Comparison of ENCODE assay signal across 8 cellular contexts in genomic region chr6:106973841-106974336, GRCh38. TPM values are rescaled to one million over a fixed set of nuclear protein-coding genes. Genes with fewer than 3 reads are reported as not detected.
DNase-seq lines count a peak whose midpoint lies in the region; ATAC-seq and TF ChIP-seq lines count a peak whose summit lies in the region.

No MANE protein-coding gene starts in this region.

- peaks cover 23% of the 10 kb centered on the region for H3K36me3 Mint-ChIP-seq in neural crest cell (ENCODE audit: low read depth)

- peaks cover 35% of the 10 kb centered on the region for H3K27me3 Mint-ChIP-seq in neural crest cell (ENCODE audit: low read depth)

- peak overlapping the region; percentile 98 for H3K4me3 Mint-ChIP-seq in neural crest cell

- no peaks in the 10 kb centered on the region for H3K36me3 ChIP-seq in effector memory CD4-positive, alpha-beta T cell (ENCODE audit: control insufficient read depth, insufficient read depth, low read length)

- peaks cover 31% of the 10 kb centered on the region for H3K4me1 Mint-ChIP-seq in neural crest cell

- H3K4me3 ChIP-seq in effector memory CD4-positive, alpha-beta T cell (ENCODE audit: insufficient read depth, low read depth, low read length, poor library complexity, severe bottlenecking): peak overlapping the region; percentile 37

- no peak for TF ChIP-seq CTCF in neural crest cell (conservative IDR thresholded peaks at IDR 0.05)

- H3K9me3 Mint-ChIP-seq in neural crest cell: no peaks in the 10 kb centered on the region

- H3K27ac ChIP-seq in effector memory CD4-positive, alpha-beta T cell (ENCODE audit: insufficient read depth, low read length, poor library complexity, severe bottlenecking): no peak overlapping the region

- H3K4me1 ChIP-seq in effector memory CD4-positive, alpha-beta T cell (ENCODE audit: control insufficient read depth, insufficient read depth, low read length, poor library complexity, severe bottlenecking): peaks cover 17% of the 10 kb centered on the region

- peak overlapping the region; percentile 98 for H3K27ac Mint-ChIP-seq in neural crest cell (ENCODE audit: unreplicated experiment)

- peaks cover 23% of the 10 kb centered on the region for H3K27me3 ChIP-seq in effector memory CD4-positive, alpha-beta T cell (replicated peaks; ENCODE audit: control insufficient read depth, insufficient read depth, low read length, poor library complexity, severe bottlenecking)

- no peak for ATAC-seq in GM21786 (IDR thresholded peaks at IDR 0.05; ENCODE audit: unreplicated experiment)

- no peaks in the 10 kb centered on the region for H3K9me3 ChIP-seq in effector memory CD4-positive, alpha-beta T cell (ENCODE audit: control insufficient read depth, low read length)

- peak; percentile 57 for DNase-seq in NCI-H345 (lab: John Stamatoyannopoulos, UW)
- DNase-seq in NCI-H345 treated with DMSO at 0.1 percent for 48 hours (lab: John Stamatoyannopoulos, UW; ENCODE audit: unreplicated experiment): no peak
- DNase-seq in NCI-H748 treated with DMSO at 0.1 percent for 48 hours (lab: John Stamatoyannopoulos, UW): peak; percentile 33
- no peak for DNase-seq in effector memory CD4-positive, alpha-beta T cell
- peak; percentile 36 for DNase-seq in neural crest cell (ENCODE audit: low read depth, low spot score)
- no peak for DNase-seq in UCSD-AML1 (lab: John Stamatoyannopoulos, UW; ENCODE audit: unreplicated experiment)
- DNase-seq in SW 1271 (lab: John Stamatoyannopoulos, UW): no peak

RNA-seq across cellular contexts. Expression of gene CD24, which starts 0.6 kb away (rescaled TPM):
- 333 and 352 TPM in 2 replicates for total RNA-seq in neural crest cell

RNA-seq across cellular contexts. Expression of gene MTRES1, which starts 54.1 kb away (rescaled TPM):
- 23.5 and 23.7 TPM in 2 replicates for total RNA-seq in neural crest cell

Comparison
In these comparisons a context has a peak if more than half of its experiments do, and no peak if none do; other contexts are left out.
1. DNase-seq: peak in NCI-H345 (single experiment), NCI-H748 treated with DMSO at 0.1 percent for 48 hours (single experiment) and neural crest cell (single experiment); none in NCI-H345 treated with DMSO at 0.1 percent for 48 hours (single experiment), effector memory CD4-positive, alpha-beta T cell (0 of 3), UCSD-AML1 (single experiment) and SW 1271 (0 of 2).